10 cellular contexts compared by ENCODE assay signal in genomic region chr4:189202869-189203271, GRCh38.
A peak's percentile ranks its signal among the peaks of the same experiment; 100 is the strongest.
DNase-seq lines count a peak whose midpoint lies in the region; ATAC-seq, FAIRE-seq and TF ChIP-seq lines count a peak whose summit lies in the region.
"Had no signal": no experiment of that assay in that cellular context is flagged by ENCODE, and none has a peak within 500 bp of the region (broad histone marks: within the 10 kb centered on the region; RNA-seq: fewer than 3 reads in every experiment).

No MANE protein-coding gene starts in this region.

- peak; percentile 41 for DNase-seq in A172 (ENCODE audit: low spot score)
- peak; percentile 38 for DNase-seq in HCEC 1CT
- no peak for DNase-seq in keratinocyte (ENCODE audit: low read depth, low spot score)
- DNase-seq in Calu3: no peak
- no peak for DNase-seq in NCI-H1694 (lab: John Stamatoyannopoulos, UW)
- no peak for DNase-seq in H7

- ATAC-seq in activated T-helper 17 cell treated with anti-CD3 and anti-CD28 coated beads, Interleukin-2, amount 50 U/mL, for 72 hours (replicated peaks): no peak
- no peak for ATAC-seq in GM19035 (IDR thresholded peaks at IDR 0.05; ENCODE audit: unreplicated experiment)

- no peaks in the 10 kb centered on the region for H3K36me3 Mint-ChIP-seq in activated T-helper 17 cell treated with anti-CD3 and anti-CD28 coated beads, Interleukin-2, amount 50 U/mL, for 72 hours (ENCODE audit: low read depth)
- H3K36me3 Mint-ChIP-seq in Calu3 (ENCODE audit: insufficient read depth, unreplicated experiment): no peaks in the 10 kb centered on the region

- dilution Hi-C loops in keratinocyte (cut with MboI; ENCODE audit: extremely low pct_ligation_motif_present, low sequenced_read_pairs): no loop called here

- H3K27me3 ChIP-seq in keratinocyte (ENCODE audit: control insufficient read depth, extremely low read depth, insufficient read depth, low read length) (no peaks in the 10 kb centered on the region), H7 (ENCODE audit: control insufficient read depth, insufficient read depth, low read length) (no peaks in the 10 kb centered on the region)

- no peaks in the 10 kb centered on the region for H3K27me3 Mint-ChIP-seq in activated T-helper 17 cell treated with anti-CD3 and anti-CD28 coated beads, Interleukin-2, amount 50 U/mL, for 72 hours
- H3K27me3 Mint-ChIP-seq in Calu3 (ENCODE audit: unreplicated experiment): peaks cover 14% of the 10 kb centered on the region
- H3K27me3 Mint-ChIP-seq: stimulated activated naive CD8-positive, alpha-beta T cell treated with anti-CD3 and anti-CD28 coated beads, Interleukin-15, amount 100 ng/mL, for 72 hours had no signal

- no TSS peak for BruUV-seq in Calu3 (replicated peaks; lab: Mats Ljungman, UMichigan)

- H3K36me3 ChIP-seq in keratinocyte (ENCODE audit: control insufficient read depth in 2 of 2, extremely low read depth in 1 of 2, insufficient read depth in 2 of 2, low read length in 2 of 2): no peaks in the 10 kb centered on the region
- no peaks in the 10 kb centered on the region for H3K36me3 ChIP-seq in H7 (replicated peaks; ENCODE audit: control insufficient read depth, insufficient read depth, low read length)

- H3K9me3 ChIP-seq in keratinocyte (ENCODE audit: control insufficient read depth, low read depth, low read length): no peaks in the 10 kb centered on the region

- no peaks in the 10 kb centered on the region for H3K4me1 ChIP-seq in keratinocyte (ENCODE audit: control insufficient read depth, extremely low read depth, insufficient read depth, low read length)

- H3K4me3 ChIP-seq in keratinocyte (ENCODE audit: control insufficient read depth in 2 of 3, extremely low read depth in 1 of 3, insufficient read depth in 2 of 3, low read depth in 1 of 3, low read length in 3 of 3) (no peak overlapping the region), H7 (ENCODE audit: insufficient read depth, low read depth, low read length) (no peak overlapping the region)

- peaks cover 6% of the 10 kb centered on the region for H3K4me1 Mint-ChIP-seq in activated T-helper 17 cell treated with anti-CD3 and anti-CD28 coated beads, Interleukin-2, amount 50 U/mL, for 72 hours
- H3K4me1 Mint-ChIP-seq in Calu3 (ENCODE audit: low read depth, unreplicated experiment): peaks cover 11% of the 10 kb centered on the region

- no peak for FAIRE-seq in keratinocyte (lab: Jason Lieb, UNC)

- H4K20me1 ChIP-seq in keratinocyte (ENCODE audit: control insufficient read depth, extremely low read depth, insufficient read depth, low read length): no peaks in the 10 kb centered on the region

- peak overlapping the region; percentile 57 for H3K4me3 Mint-ChIP-seq in activated T-helper 17 cell treated with anti-CD3 and anti-CD28 coated beads, Interleukin-2, amount 50 U/mL, for 72 hours
- H3K4me3 Mint-ChIP-seq in Calu3 (ENCODE audit: low read depth, unreplicated experiment): no peak overlapping the region

- H2AFZ ChIP-seq in keratinocyte (ENCODE audit: control insufficient read depth, low read length): peak overlapping the region; percentile 48

- TF ChIP-seq CTCF in keratinocyte (optimal IDR thresholded peaks at IDR 0.05 in 1 of 3, IDR thresholded peaks at IDR 0.05 in 1 of 3, conservative IDR thresholded peaks at IDR 0.05 in 1 of 3; ENCODE audit: extremely low read depth in 1 of 3, insufficient read depth in 2 of 3, low read length in 3 of 3): no peak
- no peak for TF ChIP-seq CTCF in Calu3 (IDR thresholded peaks at IDR 0.05; ENCODE audit: unreplicated experiment)

- H3K27ac ChIP-seq in keratinocyte (ENCODE audit: control insufficient read depth, insufficient read depth, low read length): no peak overlapping the region
- H3K27ac ChIP-seq: SK-N-MC had no signal

- CTCF ChIA-PET in Calu3 (lab: Charles Lee): no interaction called here

- H3K27ac Mint-ChIP-seq in activated T-helper 17 cell treated with anti-CD3 and anti-CD28 coated beads, Interleukin-2, amount 50 U/mL, for 72 hours: no peak overlapping the region
- H3K27ac Mint-ChIP-seq in Calu3 (ENCODE audit: unreplicated experiment): no peak overlapping the region
- H3K27ac Mint-ChIP-seq: stimulated activated naive CD8-positive, alpha-beta T cell treated with anti-CD3 and anti-CD28 coated beads, Interleukin-15, amount 100 ng/mL, for 72 hours had no signal

- intact Hi-C loops in Calu3 (cut with micrococcal nuclease; ENCODE audit: unreplicated experiment): loop anchor here (5.0 to 10.0 kb wide), 3 partner anchors 61 to 1596 kb away; no protein-coding TSS in a partner anchor

- peaks cover 8% of the 10 kb centered on the region for H3K9me3 Mint-ChIP-seq in activated T-helper 17 cell treated with anti-CD3 and anti-CD28 coated beads, Interleukin-2, amount 50 U/mL, for 72 hours
- no peaks in the 10 kb centered on the region for H3K9me3 Mint-ChIP-seq in Calu3 (ENCODE audit: low read depth, unreplicated experiment)

- no peaks in the 10 kb centered on the region for H3K9me1 ChIP-seq in keratinocyte (ENCODE audit: control insufficient read depth, extremely low read depth, insufficient read depth, low read length)

- H3K79me2 ChIP-seq in keratinocyte (ENCODE audit: control insufficient read depth, insufficient read depth, low read length): no peaks in the 10 kb centered on the region

- no peak overlapping the region for H3K4me2 ChIP-seq in keratinocyte (ENCODE audit: control insufficient read depth, extremely low read depth, insufficient read depth, low read depth, low read length)

- no peak overlapping the region for H3K9ac ChIP-seq in keratinocyte (ENCODE audit: control insufficient read depth, extremely low read depth, insufficient read depth, low read length)

Comparison
In these comparisons a context has a peak if more than half of its experiments do, and no peak if none do; other contexts are left out.
1. DNase-seq: peak in A172 (single experiment) and HCEC 1CT (single experiment); none in keratinocyte (single experiment), Calu3 (single experiment), NCI-H1694 (single experiment) and H7 (single experiment).